ENCODE assay signal across 1 cellular context in genomic region chr16:54935411-54936085, GRCh38.
TF ChIP-seq lines count a peak whose summit lies in the region.

No MANE protein-coding gene starts in this region.

TF ChIP-seq in WTC11, 78 proteins besides CTCF, POLR2A, EP300 and RAD21 (continued from another document):
- TF ChIP-seq ZBTB43 (CRISPR knock-in tag; IDR thresholded peaks at IDR 0.05), result no peak
- TF ChIP-seq E2F5 (CRISPR knock-in tag; IDR thresholded peaks at IDR 0.05), result no peak
- no peak for TF ChIP-seq CDX4 (CRISPR knock-in tag; IDR thresholded peaks at IDR 0.05; ENCODE audit: borderline replicate concordance)
- no peak for TF ChIP-seq OVOL2 (CRISPR knock-in tag; IDR thresholded peaks at IDR 0.05; ENCODE audit: borderline replicate concordance)
- TF ChIP-seq HMGA2 (CRISPR knock-in tag; IDR thresholded peaks at IDR 0.05), result no peak
- TF ChIP-seq USF2 (CRISPR knock-in tag; IDR thresholded peaks at IDR 0.05), result no peak
- no peak for TF ChIP-seq IRF2 (CRISPR knock-in tag; IDR thresholded peaks at IDR 0.05; ENCODE audit: borderline replicate concordance, low read depth)
- TF ChIP-seq E2F4 (CRISPR knock-in tag; IDR thresholded peaks at IDR 0.05; ENCODE audit: borderline replicate concordance, low read depth), result no peak
- TF ChIP-seq GRHL2 (CRISPR knock-in tag; IDR thresholded peaks at IDR 0.05; ENCODE audit: insufficient replicate concordance, severe bottlenecking), result no peak
